ENCODE assay signal across 24 cellular contexts in the genomic region with DNA sequence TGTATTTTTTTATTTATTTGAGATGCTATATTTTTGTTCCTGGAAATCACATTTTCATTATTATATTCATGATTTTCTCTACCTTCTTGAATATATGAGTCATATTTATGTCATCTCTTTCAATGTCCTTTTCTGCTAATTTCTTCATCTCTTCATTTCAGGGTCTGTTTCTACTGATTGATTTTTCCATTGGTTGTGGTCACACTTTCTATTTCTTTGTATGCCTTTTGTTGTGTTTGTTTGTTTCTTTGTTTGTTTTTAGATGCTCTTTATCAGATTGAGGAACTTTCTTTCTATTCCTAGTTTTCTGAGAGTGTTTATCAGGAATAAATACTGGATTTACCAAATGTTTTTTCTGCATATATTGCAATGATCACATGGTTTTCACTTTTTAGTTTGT. TPM values are rescaled to one million over a fixed set of nuclear protein-coding genes. Genes with fewer than 3 reads are reported as not detected.
"Had no signal": no experiment of that assay in that cellular context is flagged by ENCODE, and none has a peak within 500 bp of the region (broad histone marks: within the 10 kb centered on the region; RNA-seq: fewer than 3 reads in every experiment).

No MANE protein-coding gene starts in this region.

- H3K9me3 ChIP-seq: SJSA1 had no signal

- H3K27me3 ChIP-seq: SJSA1 had no signal

- H3K36me3 ChIP-seq: SJSA1 had no signal

- H3K4me3 Mint-ChIP-seq: IgD-negative memory B cell had no signal

- H3K27ac Mint-ChIP-seq: IgD-negative memory B cell had no signal

- H3K36me3 Mint-ChIP-seq: IgD-negative memory B cell had no signal

- DNase-seq: KBM-7, NCI-H1048, NCI-H1105, NCI-H1417, NCI-H146, NCI-H1694 treated with DMSO at 0.1 percent for 48 hours, NCI-H1930, NCI-H2081, NCI-H2171, NCI-H226, NCI-H446, NCI-H510A, NCI-H524 treated with DMSO at 0.1 percent for 48 hours, NCI-H69, NCI-H774, Right ventricle myocardium superior, RPMI8226, SIG-M5 had no signal

- H3K27ac ChIP-seq: HL-60, SJSA1, SK-N-MC had no signal

- FAIRE-seq: HTR-8/SVneo, RCC 7860 had no signal

- H3K4me3 ChIP-seq: SJSA1, SK-N-MC had no signal

RNA-seq across cellular contexts. Expression of gene MDFI, which starts 16.9 kb away (rescaled TPM):
- total RNA-seq: SJSA1 had no signal
- polyA plus RNA-seq: IgD-negative memory B cell had no signal
